In genomic region chr1:200668514-200669313, GRCh38 we compare ENCODE assay signal across 8 cellular contexts. TPM values are rescaled to one million over a fixed set of nuclear protein-coding genes. Genes with fewer than 3 reads are reported as not detected.
DNase-seq lines count a peak whose midpoint lies in the region; ATAC-seq and TF ChIP-seq lines count a peak whose summit lies in the region.

No MANE protein-coding gene starts in this region.

- peaks cover 33% of the 10 kb centered on the region for H3K79me2 ChIP-seq in OCI-LY3 (ENCODE audit: low read length)

- TF ChIP-seq CTCF in Calu3 (IDR thresholded peaks at IDR 0.05; ENCODE audit: unreplicated experiment) (no peak), OCI-LY3 (IDR thresholded peaks at IDR 0.05; ENCODE audit: low read depth, low read length) (no peak), endodermal cell (conservative IDR thresholded peaks at IDR 0.05) (no peak), osteocyte (IDR thresholded peaks at IDR 0.05) (no peak), GM20000 (IDR thresholded peaks at IDR 0.05; ENCODE audit: extremely low read depth, missing control alignments) (no peak)

- peak overlapping the region; percentile 95 for H3K4me2 ChIP-seq in OCI-LY3 (ENCODE audit: low read length)

- H3K27me3 ChIP-seq in OCI-LY3 (ENCODE audit: low read depth, low read length) (no peaks in the 10 kb centered on the region), endodermal cell (ENCODE audit: control insufficient read depth, insufficient read depth, low read length, poor library complexity, severe bottlenecking) (no peaks in the 10 kb centered on the region)

- peak overlapping the region; percentile 97 for H3K27ac Mint-ChIP-seq in Calu3 (ENCODE audit: unreplicated experiment)
- peak overlapping the region; percentile 40 for H3K27ac Mint-ChIP-seq in endodermal cell
- peak overlapping the region; percentile 85 for H3K27ac Mint-ChIP-seq in osteocyte (ENCODE audit: unreplicated experiment)

- intact Hi-C loops in Calu3 (cut with micrococcal nuclease; ENCODE audit: unreplicated experiment): loop anchor here (5.0 kb wide), 2 partner anchors 46 to 74 kb away; partner anchors contain the start of gene KIF14

- H3K9ac ChIP-seq in OCI-LY3 (ENCODE audit: low read length): peak overlapping the region; percentile 98
- peak overlapping the region; percentile 89 for H3K9ac ChIP-seq in endodermal cell (ENCODE audit: extremely low read depth, low read length, poor library complexity, severe bottlenecking)

- peak overlapping the region; percentile 86 for H3K27ac ChIP-seq in OCI-LY3 (ENCODE audit: low read length)
- peak overlapping the region; percentile 98 for H3K27ac ChIP-seq in endodermal cell (ENCODE audit: low read depth, low read length)

- H3K4me1 ChIP-seq in OCI-LY3 (ENCODE audit: low read length) (peaks cover 15% of the 10 kb centered on the region), endodermal cell (ENCODE audit: control insufficient read depth, insufficient read depth, low read length) (peaks cover 5% of the 10 kb centered on the region)

- H3K36me3 Mint-ChIP-seq in Calu3 (ENCODE audit: insufficient read depth, unreplicated experiment): peaks cover 34% of the 10 kb centered on the region
- peaks cover 27% of the 10 kb centered on the region for H3K36me3 Mint-ChIP-seq in endodermal cell (ENCODE audit: low read depth)
- peaks cover 18% of the 10 kb centered on the region for H3K36me3 Mint-ChIP-seq in osteocyte (ENCODE audit: unreplicated experiment)

- H3K4me3 Mint-ChIP-seq in Calu3 (ENCODE audit: low read depth, unreplicated experiment) (peak overlapping the region; percentile 95), endodermal cell (peak overlapping the region; percentile 84), osteocyte (ENCODE audit: unreplicated experiment) (peak overlapping the region; percentile 80)

- ATAC-seq in HG03520 (IDR thresholded peaks at IDR 0.05; ENCODE audit: unreplicated experiment): no peak
- ATAC-seq in GM21360 (IDR thresholded peaks at IDR 0.05; ENCODE audit: unreplicated experiment): no peak

- H3K4me1 Mint-ChIP-seq in Calu3 (ENCODE audit: low read depth, unreplicated experiment) (peaks cover 21% of the 10 kb centered on the region), endodermal cell (peaks cover 33% of the 10 kb centered on the region), osteocyte (ENCODE audit: unreplicated experiment) (peaks cover 41% of the 10 kb centered on the region)

- DNase-seq in Calu3: no peak
- DNase-seq in endodermal cell: no peak
- DNase-seq in osteocyte (ENCODE audit: extremely low spot score, unreplicated experiment): no peak
- no peak for DNase-seq in GM20000 (ENCODE audit: low spot score)
- DNase-seq in RPMI8226: no peak

- H3K27me3 Mint-ChIP-seq in Calu3 (ENCODE audit: unreplicated experiment) (no peaks in the 10 kb centered on the region), endodermal cell (ENCODE audit: insufficient read depth) (no peaks in the 10 kb centered on the region), osteocyte (ENCODE audit: unreplicated experiment) (no peaks in the 10 kb centered on the region)

- BruUV-seq in Calu3 (replicated peaks; lab: Mats Ljungman, UMichigan): TSS peak; percentile 83

- H3K9me3 ChIP-seq in OCI-LY3 (ENCODE audit: insufficient read depth, low read length) (no peaks in the 10 kb centered on the region), endodermal cell (ENCODE audit: control insufficient read depth, low read length) (no peaks in the 10 kb centered on the region)

- H2AFZ ChIP-seq in OCI-LY3 (ENCODE audit: low read depth, low read length): peak overlapping the region; percentile 80; the same call in 1 of the 2 replicates

- H3K9me3 Mint-ChIP-seq in Calu3 (ENCODE audit: low read depth, unreplicated experiment) (no peaks in the 10 kb centered on the region), endodermal cell (no peaks in the 10 kb centered on the region), osteocyte (ENCODE audit: unreplicated experiment) (no peaks in the 10 kb centered on the region)

- WGBS in endodermal cell (ENCODE audit: insufficient coverage in 1 of 2, insufficient read length in 1 of 2), 2 experiments: 29 to 35% methylated on average over 6 to 7 of the region's 7 CpGs

- H3K4me3 ChIP-seq in OCI-LY3 (ENCODE audit: low read length) (peak overlapping the region; percentile 95), endodermal cell (ENCODE audit: low read length) (peak overlapping the region; percentile 82)

- H3K36me3 ChIP-seq in OCI-LY3 (replicated peaks; ENCODE audit: low read depth, low read length) (peaks cover 22% of the 10 kb centered on the region), endodermal cell (ENCODE audit: control insufficient read depth, insufficient read depth, low read length) (peaks cover 29% of the 10 kb centered on the region)

- CTCF ChIA-PET in Calu3 (lab: Charles Lee): interaction anchor here (0.6 to 2.3 kb wide), 7 partner anchors 9 to 222 kb away, joined by 3 to 24 read pairs (median 5); partner anchors contain the start of gene CAMSAP2

- peaks cover 12% of the 10 kb centered on the region for H4K20me1 ChIP-seq in OCI-LY3 (ENCODE audit: insufficient read depth, low read length)

RNA-seq across cellular contexts. Expression of gene DDX59, which starts 1.0 kb away (rescaled TPM):
- 15.1 and 19.3 TPM in 2 replicates for total RNA-seq in Calu3 (2022)
- 10 to 100 TPM; 22.1 to 23.9 TPM for total RNA-seq in endodermal cell
- polyA plus RNA-seq in endodermal cell (2013, experiment 1 of 2): 18.1 TPM
- 20.1 TPM for polyA plus RNA-seq in endodermal cell (2013, experiment 2 of 2)
- 22.4 and 23.9 TPM in 2 replicates for total RNA-seq in osteocyte

RNA-seq across cellular contexts. Expression of gene KIF14, which starts 48.2 kb away (rescaled TPM):
- total RNA-seq in Calu3 (2022) (17.2 and 20.7 TPM in 2 replicates), endodermal cell (10 to 100 TPM; 13.5 to 20.9 TPM), osteocyte (2.6 and 2.8 TPM in 2 replicates)
- 20.6 TPM for polyA plus RNA-seq in endodermal cell (2013, experiment 1 of 2)
- 22.4 TPM for polyA plus RNA-seq in endodermal cell (2013, experiment 2 of 2)

Comparison
In these comparisons a context has a peak if more than half of its experiments do, and no peak if none do; other contexts are left out.
1. H3K27ac Mint-ChIP-seq: peak in every context shown above with its lines; median percentile 97 in Calu3; 85 in osteocyte; 40 in endodermal cell.